In the genomic region with DNA sequence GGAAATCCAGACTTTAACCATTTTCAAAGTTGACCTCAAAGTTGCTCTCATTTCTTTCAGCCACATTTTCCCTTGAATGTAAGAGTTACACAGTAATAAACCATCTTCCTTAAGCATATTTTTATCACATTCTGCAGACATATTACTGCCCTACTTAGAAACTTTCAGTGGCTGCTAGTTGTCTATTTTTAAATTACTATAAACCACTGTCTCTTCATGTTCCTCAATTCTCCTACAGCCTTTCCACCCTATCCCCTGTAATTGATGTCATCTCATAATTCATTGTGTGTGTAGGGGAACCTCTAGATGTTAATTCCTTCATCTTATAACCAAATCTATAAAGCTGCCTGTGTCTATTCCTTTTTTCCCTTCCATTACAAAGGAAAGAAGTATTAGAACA, we compare ENCODE assay signal across 18 cellular contexts.
"Had no signal": no experiment of that assay in that cellular context is flagged by ENCODE, and none has a peak within 500 bp of the region (broad histone marks: within the 10 kb centered on the region; RNA-seq: fewer than 3 reads in every experiment).

No MANE protein-coding gene starts in this region.

- H3K36me3 Mint-ChIP-seq: activated naive CD8-positive, alpha-beta T cell treated with anti-CD3 and anti-CD28 coated beads, Interleukin-2, amount 10 ng/mL, durations not matched to agents 7 days and 5 days; naive B cell had no signal

- H3K4me1 Mint-ChIP-seq: naive B cell, neural crest cell had no signal

- H3K4me3 Mint-ChIP-seq: activated CD4-positive, alpha-beta T cell treated with anti-CD3 and anti-CD28 coated beads, Interleukin-2, amount 10 ng/mL, durations not matched to agents 24 days and 14 days; activated CD8-positive, alpha-beta T cell treated with anti-CD3 and anti-CD28 coated beads for 36 hours; activated naive CD8-positive, alpha-beta T cell treated with anti-CD3 and anti-CD28 coated beads, Interleukin-2, amount 10 ng/mL, durations not matched to agents 7 days and 5 days; endodermal cell; naive B cell; neural crest cell had no signal

- DNase-seq: activated CD4-positive, alpha-beta T cell treated with anti-CD3 and anti-CD28 coated beads, Interleukin-2, amount 10 ng/mL, durations not matched to agents 24 days and 14 days; activated CD8-positive, alpha-beta T cell treated with anti-CD3 and anti-CD28 coated beads for 36 hours; activated naive CD4-positive, alpha-beta T cell treated with Interleukin-2 at 50 U/mL for 16 hours; activated naive CD8-positive, alpha-beta T cell treated with anti-CD3 and anti-CD28 coated beads, Interleukin-2, amount 10 ng/mL, durations not matched to agents 7 days and 5 days; activated T-cell treated with anti-CD3 and anti-CD28 coated beads, Interleukin-2, amount 50 U/mL, for 1 hour; amygdala; dorsolateral prefrontal cortex; endodermal cell; foreskin fibroblast; left ventricle myocardium superior; naive B cell; stimulated activated CD4-positive, alpha-beta T cell treated with anti-CD3 and anti-CD28 coated beads, Interleukin-12 subunit alpha, Interleukin-12 subunit beta, amount 100 ng/mL, for 4 hours; stimulated activated CD4-positive, alpha-beta T cell treated with anti-CD3 and anti-CD28 coated beads, Interleukin-1b, Interleukin-23, amount 100 ng/mL, for 48 hours; stimulated activated naive CD4-positive, alpha-beta T cell treated with Interleukin-2 at 50 U/mL for 16 hours; tibial artery had no signal

- ATAC-seq: activated CD8-positive, alpha-beta T cell treated with anti-CD3 and anti-CD28 coated beads for 36 hours; left ventricle myocardium superior had no signal

- H3K27ac Mint-ChIP-seq: activated CD4-positive, alpha-beta T cell treated with anti-CD3 and anti-CD28 coated beads, Interleukin-2, amount 10 ng/mL, durations not matched to agents 24 days and 14 days; activated CD8-positive, alpha-beta T cell treated with anti-CD3 and anti-CD28 coated beads for 36 hours; activated naive CD8-positive, alpha-beta T cell treated with anti-CD3 and anti-CD28 coated beads, Interleukin-2, amount 10 ng/mL, durations not matched to agents 7 days and 5 days; activated T-helper 2 cell treated with anti-CD3 and anti-CD28 coated beads, Interferon-gamma antibody, Interleukin-2, Interleukin-4, amounts not matched to agents 10 μg/mL and 5 μg/mL and 100 μg/mL, durations not matched to agents 14 hours and 24 hours and 36 hours; endodermal cell; naive B cell; progenitor cell of endocrine pancreas had no signal

- H3K9me3 Mint-ChIP-seq: activated CD4-positive, alpha-beta T cell treated with anti-CD3 and anti-CD28 coated beads, Interleukin-2, amount 10 ng/mL, durations not matched to agents 24 days and 14 days; activated CD8-positive, alpha-beta T cell treated with anti-CD3 and anti-CD28 coated beads for 36 hours; activated naive CD8-positive, alpha-beta T cell treated with anti-CD3 and anti-CD28 coated beads, Interleukin-2, amount 10 ng/mL, durations not matched to agents 7 days and 5 days; activated T-helper 2 cell treated with anti-CD3 and anti-CD28 coated beads, Interferon-gamma antibody, Interleukin-2, Interleukin-4, amounts not matched to agents 10 μg/mL and 5 μg/mL and 100 μg/mL, durations not matched to agents 14 hours and 24 hours and 36 hours; endodermal cell; naive B cell; neural crest cell had no signal

- H3K27me3 Mint-ChIP-seq: activated CD4-positive, alpha-beta T cell treated with anti-CD3 and anti-CD28 coated beads, Interleukin-2, amount 10 ng/mL, durations not matched to agents 24 days and 14 days; activated CD8-positive, alpha-beta T cell treated with anti-CD3 and anti-CD28 coated beads for 36 hours; activated naive CD8-positive, alpha-beta T cell treated with anti-CD3 and anti-CD28 coated beads, Interleukin-2, amount 10 ng/mL, durations not matched to agents 7 days and 5 days; naive B cell; progenitor cell of endocrine pancreas had no signal
